27 cellular contexts compared by ENCODE assay signal in the genomic region with DNA sequence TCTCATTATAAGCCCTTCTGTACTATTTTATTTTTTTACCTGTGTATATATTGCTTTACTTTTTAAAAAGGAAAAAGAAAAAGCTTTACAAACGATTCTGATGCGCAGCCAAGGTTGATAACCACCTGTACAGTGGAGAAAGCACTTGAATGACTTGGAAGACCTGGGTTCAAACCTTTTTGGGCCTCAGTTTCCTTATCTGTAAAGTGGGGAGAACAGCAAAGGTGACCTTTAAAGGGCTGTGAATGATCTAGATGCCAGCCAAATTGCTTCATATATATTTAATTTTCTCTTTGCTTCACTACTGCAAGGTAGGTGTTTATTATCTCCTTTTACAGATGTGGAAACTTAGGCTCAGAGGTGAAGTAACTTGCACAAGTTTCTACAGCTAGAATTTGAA. TPM values are rescaled to one million over a fixed set of nuclear protein-coding genes. Genes with fewer than 3 reads are reported as not detected.
"Had no signal": no experiment of that assay in that cellular context is flagged by ENCODE, and none has a peak within 500 bp of the region (broad histone marks: within the 10 kb centered on the region; RNA-seq: fewer than 3 reads in every experiment).

No MANE protein-coding gene starts in this region.

- H3K36me3 ChIP-seq: transverse colon, uterus had no signal

- H3K4me3 ChIP-seq: stomach, suprapubic skin, testis, thoracic aorta, thyroid gland, tibial artery, tibial nerve, transverse colon, upper lobe of left lung, upper lobe of right lung, uterus, vagina had no signal

- DNase-seq: stimulated activated CD4-positive, alpha-beta T cell treated with anti-CD3 and anti-CD28 coated beads, Interleukin-2, amount 100 ng/mL, for 48 hours; stimulated activated CD4-positive, alpha-beta T cell treated with anti-CD3 and anti-CD28 coated beads, Interleukin-4, amount 100 ng/mL, for 1 hour; stimulated activated CD4-positive, alpha-beta T cell treated with anti-CD3 and anti-CD28 coated beads, Interleukin-4, amount 100 ng/mL, for 24 hours; stimulated activated CD4-positive, alpha-beta T cell treated with anti-CD3 and anti-CD28 coated beads, Interleukin-4, amount 100 ng/mL, for 4 hours; stimulated activated CD8-positive, alpha-beta memory T cell treated with anti-CD3 and anti-CD28 coated beads, Interleukin-4, amount 100 ng/mL, for 48 hours; stimulated activated naive B cell treated with anti-CD40 and anti-IgM and Interleukin-4, amounts not matched to agents 10 μg/mL and 1 μg/mL and 100 μg/mL, for 72 hours; stimulated activated naive CD4-positive, alpha-beta T cell; stimulated activated naive CD4-positive, alpha-beta T cell treated with Interleukin-2 at 50 U/mL for 16 hours; stimulated activated naive CD8-positive, alpha-beta T cell treated with anti-CD3 and anti-CD28 coated beads, Interleukin-15, amount 100 ng/mL, for 72 hours; stimulated activated naive CD8-positive, alpha-beta T cell treated with anti-CD3 and anti-CD28 coated beads, Interleukin-15, Interleukin-2, amounts not matched to agents 100 U/mL and 50 U/mL, for 24 hours; stomach; substantia nigra; testis; thyroid gland; tibial artery; transverse colon; trophoblast cell; upper lobe of left lung; upper lobe of right lung; uterus had no signal

- H3K27ac ChIP-seq: stomach, suprapubic skin, testis, thoracic aorta, thyroid gland, tibial artery, tibial nerve, transverse colon, upper lobe of left lung, upper lobe of right lung, uterus, vagina had no signal

- H3K4me1 ChIP-seq: stomach, suprapubic skin, testis, thyroid gland, tibial artery, tibial nerve, transverse colon, upper lobe of left lung, upper lobe of right lung, uterus, vagina had no signal

- ATAC-seq: stimulated activated effector memory CD8-positive, alpha-beta T cell treated with anti-CD3 and anti-CD28 coated beads, Interleukin-12 subunit alpha, Interleukin-12 subunit beta, amount 100 ng/mL, for 72 hours; stimulated activated memory B cell treated with anti-CD40 and anti-IgM and Interleukin-4, amounts not matched to agents 10 μg/mL and 1 μg/mL and 100 μg/mL, for 72 hours; stimulated activated naive B cell treated with anti-CD40 and anti-IgM and Interleukin-4, amounts not matched to agents 10 μg/mL and 1 μg/mL and 100 μg/mL, for 72 hours; stimulated activated naive CD8-positive, alpha-beta T cell treated with anti-CD3 and anti-CD28 coated beads, Interleukin-15, amount 100 ng/mL, for 72 hours; stimulated activated naive CD8-positive, alpha-beta T cell treated with anti-CD3 and anti-CD28 coated beads, Interleukin-15, Interleukin-2, amounts not matched to agents 100 U/mL and 50 U/mL, for 24 hours; upper lobe of right lung had no signal

- FAIRE-seq: urothelium cell line had no signal

- H3K9me3 ChIP-seq: stomach, suprapubic skin, testis, thoracic aorta, thyroid gland, tibial nerve, transverse colon, upper lobe of left lung, upper lobe of right lung, uterus, vagina had no signal

- H3K27me3 ChIP-seq: stomach, suprapubic skin, testis, thyroid gland, tibial artery, tibial nerve, transverse colon, upper lobe of left lung, upper lobe of right lung, uterus, vagina had no signal

RNA-seq across cellular contexts. Expression of gene RIBC1, which starts 45.2 kb away (rescaled TPM):
- total RNA-seq: stomach, thoracic aorta, vagina had no signal
